ENCODE assay signal across 8 cellular contexts in genomic region chr9:93575706-93576295, GRCh38. TPM values are rescaled to one million over a fixed set of nuclear protein-coding genes. Genes with fewer than 3 reads are reported as not detected.
DNase-seq lines count a peak whose midpoint lies in the region; TF ChIP-seq lines count a peak whose summit lies in the region.

No MANE protein-coding gene starts in this region.

- peak overlapping the region; percentile 95 for H3K4me3 ChIP-seq in smooth muscle cell

- H3K36me3 Mint-ChIP-seq in brain: peaks cover 10% of the 10 kb centered on the region

- peak overlapping the region; percentile 72 for H2AFZ ChIP-seq in smooth muscle cell (ENCODE audit: low read depth)

- peak overlapping the region; percentile 95 for H3K4me2 ChIP-seq in smooth muscle cell

- H3K4me1 ChIP-seq in smooth muscle cell (ENCODE audit: low read depth): peaks cover 20% of the 10 kb centered on the region

- H3K9me3 ChIP-seq in smooth muscle cell (replicated peaks; ENCODE audit: low read depth): no peaks in the 10 kb centered on the region

- H3K9me3 Mint-ChIP-seq in brain: peaks cover 5 to 13% (median 5%) of the 10 kb centered on the region in 5 experiments

- no peaks in the 10 kb centered on the region for H3K36me3 ChIP-seq in smooth muscle cell (ENCODE audit: low read depth)

- no peak for TF ChIP-seq CTCF in brain (conservative IDR thresholded peaks at IDR 0.05)
- no peak for TF ChIP-seq CTCF in smooth muscle cell (IDR thresholded peaks at IDR 0.05; ENCODE audit: borderline replicate concordance, insufficient read depth, poor library complexity, severe bottlenecking)

- DNase-seq in NCI-H1092 treated with DMSO at 0.1 percent for 48 hours (lab: John Stamatoyannopoulos, UW) (peak; percentile 17), NCI-H1092 (lab: John Stamatoyannopoulos, UW) (no peak), HT-29 (ENCODE audit: low spot score) (peak; percentile 41), T-helper 9 cell (peak; percentile 44), iPS-NIHi11 (ENCODE audit: low spot score) (peak; percentile 37), smooth muscle cell (lab: John Stamatoyannopoulos, UW; ENCODE audit: unreplicated experiment) (no peak), DMS153 treated with DMSO at 0.1 percent for 48 hours (lab: John Stamatoyannopoulos, UW; ENCODE audit: unreplicated experiment) (no peak)

- H3K4me1 Mint-ChIP-seq in brain: peaks cover 55% of the 10 kb centered on the region

- peaks cover 35% of the 10 kb centered on the region for H4K20me1 ChIP-seq in smooth muscle cell (ENCODE audit: low read depth)

- peak overlapping the region; percentile 70 for H3K27ac ChIP-seq in smooth muscle cell (ENCODE audit: low read depth)

- H3K27ac Mint-ChIP-seq in brain: peak overlapping the region; percentile 93 to 97 (median 96)

- peaks cover 51% of the 10 kb centered on the region for H3K79me2 ChIP-seq in smooth muscle cell (ENCODE audit: low read depth)

- H3K27me3 ChIP-seq in smooth muscle cell (ENCODE audit: low read depth): no peaks in the 10 kb centered on the region

- H3F3A ChIP-seq in smooth muscle cell (ENCODE audit: low read depth): no peaks in the 10 kb centered on the region

- peak overlapping the region; percentile 91 to 97 (median 95) for H3K4me3 Mint-ChIP-seq in brain

- peak overlapping the region; percentile 95 for H3K9ac ChIP-seq in smooth muscle cell (ENCODE audit: low read depth)

- H3K27me3 Mint-ChIP-seq in brain: peaks cover 5% of the 10 kb centered on the region

- WGBS in smooth muscle cell (ENCODE audit: low lambda C conversion rate): 2% methylated on average over 20 of the region's 35 CpGs

RNA-seq across cellular contexts. Expression of gene PHF2, which starts 0.6 kb away (rescaled TPM):
- total RNA-seq in HT-29 (2014; rRNA removed; shearing (Covaris generic)): 13.3 and 14.2 TPM in 2 replicates
- polyA plus RNA-seq in brain (ENCODE audit: insufficient read depth, low read depth, low replicate concordance): 63.6 TPM
- 18.0 and 18.3 TPM in 2 replicates for total RNA-seq in smooth muscle cell
- polyA plus RNA-seq in smooth muscle cell: 11.1 and 13.0 TPM in 2 replicates

Comparison
In these comparisons a context has a peak if more than half of its experiments do, and no peak if none do; other contexts are left out.
1. DNase-seq: peak in NCI-H1092 treated with DMSO at 0.1 percent for 48 hours (single experiment), HT-29 (single experiment), T-helper 9 cell (single experiment) and iPS-NIHi11 (single experiment); none in NCI-H1092 (single experiment), smooth muscle cell (single experiment) and DMS153 treated with DMSO at 0.1 percent for 48 hours (single experiment).